In genomic region chr13:49571299-49572240, GRCh38 we compare ENCODE assay signal across 1 cellular context.
TF ChIP-seq lines count a peak whose summit lies in the region.

No MANE protein-coding gene starts in this region.

TF ChIP-seq in GM12878, 131 proteins besides CTCF, POLR2A, EP300 and RAD21 (continued from another document):
- TF ChIP-seq BHLHE40 (IDR thresholded peaks at IDR 0.05; ENCODE audit: borderline replicate concordance in 1 of 2, low read depth in 2 of 2, low read length in 1 of 2) (peak; percentile 35 to 57; a peak in 1 of 4 replicates), ATF7 (IDR thresholded peaks at IDR 0.05; ENCODE audit: low read depth) (peak; percentile 68; the same call in 1 of the 2 replicates), BMI1 (IDR thresholded peaks at IDR 0.05; ENCODE audit: borderline replicate concordance) (peak; percentile 70), IKZF2 (IDR thresholded peaks at IDR 0.05) (peak; percentile 91 to 94), SP1 (IDR thresholded peaks at IDR 0.05; ENCODE audit: low read depth, low read length) (no peak), SMARCA5 (IDR thresholded peaks at IDR 0.05) (no peak), SREBF1 (IDR thresholded peaks at IDR 0.05; ENCODE audit: low read length) (no peak), SKIL (IDR thresholded peaks at IDR 0.05; ENCODE audit: low read depth, poor library complexity, severe bottlenecking) (peak; percentile 19), ZNF217 (IDR thresholded peaks at IDR 0.05) (peak; percentile 96), JUNB (IDR thresholded peaks at IDR 0.05) (peak; percentile 88), RAD51 (IDR thresholded peaks at IDR 0.05) (peak; percentile 14; the same call in 1 of the 2 replicates), NRF1 (conservative IDR thresholded peaks at IDR 0.05; ENCODE audit: low read depth, low read length) (no peak), POLR2AphosphoS2 (IDR thresholded peaks at IDR 0.05; ENCODE audit: low read depth, low read length) (no peak), BCL3 (IDR thresholded peaks at IDR 0.05; ENCODE audit: borderline replicate concordance, insufficient read depth, low read depth, low read length, poor library complexity, severe bottlenecking) (no peak), TCF3 (IDR thresholded peaks at IDR 0.05; ENCODE audit: borderline replicate concordance, insufficient read depth, low read depth, low read length) (peak; percentile 78), CBFB (IDR thresholded peaks at IDR 0.05; ENCODE audit: low read depth) (peak; percentile 70), MEF2B (IDR thresholded peaks at IDR 0.05; ENCODE audit: partially characterized antibody, poor library complexity, severe bottlenecking) (peak; percentile 46), NFIC (IDR thresholded peaks at IDR 0.05; ENCODE audit: low read depth, low read length) (peak; percentile 79; the same call in 1 of the 2 replicates)
- TF ChIP-seq, protein P1, sequence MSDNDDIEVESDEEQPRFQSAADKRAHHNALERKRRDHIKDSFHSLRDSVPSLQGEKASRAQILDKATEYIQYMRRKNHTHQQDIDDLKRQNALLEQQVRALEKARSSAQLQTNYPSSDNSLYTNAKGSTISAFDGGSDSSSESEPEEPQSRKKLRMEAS (IDR thresholded peaks at IDR 0.05; ENCODE audit: low read depth, low read length) = no peak
